In the genomic region with DNA sequence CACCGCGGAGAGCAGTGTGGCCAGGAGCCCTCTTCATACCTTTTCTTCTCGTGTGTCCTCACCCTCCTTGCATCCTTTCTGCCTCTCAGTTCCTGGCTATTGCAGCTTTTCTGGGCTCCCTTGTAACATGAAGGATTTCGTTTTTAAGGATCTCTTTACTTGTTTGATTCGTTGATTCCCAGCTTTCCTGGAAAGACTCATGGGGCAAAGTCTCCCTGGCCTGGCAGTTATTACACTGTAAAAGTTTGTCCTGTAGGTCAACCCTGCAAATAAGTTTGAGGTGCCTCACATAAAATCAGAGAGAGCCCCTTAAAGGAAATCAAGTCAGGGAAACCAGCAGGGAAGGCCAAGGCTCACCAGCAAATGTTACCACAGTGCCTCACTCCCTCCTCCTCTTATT, we compare ENCODE assay signal across 29 cellular contexts.
"Had no signal": no experiment of that assay in that cellular context is flagged by ENCODE, and none has a peak within 500 bp of the region (broad histone marks: within the 10 kb centered on the region; RNA-seq: fewer than 3 reads in every experiment).

No MANE protein-coding gene starts in this region.

- H3K27ac ChIP-seq: adrenal gland, body of pancreas, WERI-Rb-1 had no signal

- H3K4me3 Mint-ChIP-seq: activated B cell treated with CpG ODN at 0.5 μM for 24 hours; activated CD4-positive, alpha-beta memory T cell treated with anti-CD3 and anti-CD28 coated beads for 36 hours; activated naive CD4-positive, alpha-beta T cell treated with anti-CD3 and anti-CD28 coated beads for 36 hours; activated naive CD4-positive, alpha-beta T cell treated with anti-CD3 and anti-CD28 coated beads, Interleukin-2, amount 50 U/mL, for 24 hours; activated naive CD8-positive, alpha-beta T cell treated with anti-CD3 and anti-CD28 coated beads for 36 hours; activated naive CD8-positive, alpha-beta T cell treated with anti-CD3 and anti-CD28 coated beads, Interleukin-2, amount 50 U/mL, for 24 hours; activated T-cell treated with anti-CD3 and anti-CD28 coated beads, Interleukin-2, amount 50 U/mL, for 24 hours; activated T-helper 17 cell treated with anti-CD3 and anti-CD28 coated beads, Interleukin-2, amount 50 U/mL, for 72 hours; endodermal cell; T-helper 17 cell; T-helper 2 cell treated with Interferon-gamma antibody and Interleukin-4, amounts not matched to agents 5 μg/mL and 100 μg/mL, for 36 hours had no signal

- H3K4me1 Mint-ChIP-seq: activated B cell treated with CpG ODN at 0.5 μM for 24 hours; activated naive CD4-positive, alpha-beta T cell treated with anti-CD3 and anti-CD28 coated beads, Interleukin-2, amount 50 U/mL, for 24 hours; activated T-helper 17 cell treated with anti-CD3 and anti-CD28 coated beads, Interleukin-2, amount 50 U/mL, for 72 hours had no signal

- ATAC-seq: activated CD4-positive, CD25-positive, alpha-beta regulatory T cell treated with anti-CD3 and anti-CD28 coated beads, Interleukin-2, amount 50 U/mL, for 24 hours; activated naive CD8-positive, alpha-beta T cell treated with anti-CD3 and anti-CD28 coated beads, Interleukin-2, amount 50 U/mL, for 24 hours; activated T-helper 17 cell treated with anti-CD3 and anti-CD28 coated beads, Interleukin-2, amount 50 U/mL, for 72 hours; body of pancreas; esophagus mucosa; T-helper 17 cell had no signal

- H3K27me3 ChIP-seq: adrenal gland, body of pancreas had no signal

- H3K27ac Mint-ChIP-seq: activated B cell treated with CpG ODN at 0.5 μM for 24 hours; activated CD4-positive, alpha-beta memory T cell treated with anti-CD3 and anti-CD28 coated beads for 36 hours; activated naive CD4-positive, alpha-beta T cell treated with anti-CD3 and anti-CD28 coated beads for 36 hours; activated naive CD4-positive, alpha-beta T cell treated with anti-CD3 and anti-CD28 coated beads, Interleukin-2, amount 50 U/mL, for 24 hours; activated naive CD8-positive, alpha-beta T cell treated with anti-CD3 and anti-CD28 coated beads for 36 hours; activated naive CD8-positive, alpha-beta T cell treated with anti-CD3 and anti-CD28 coated beads, Interleukin-2, amount 50 U/mL, for 24 hours; activated T-cell treated with anti-CD3 and anti-CD28 coated beads, Interleukin-2, amount 50 U/mL, for 24 hours; activated T-helper 17 cell treated with anti-CD3 and anti-CD28 coated beads, Interleukin-2, amount 50 U/mL, for 72 hours; endodermal cell; T-helper 17 cell; T-helper 2 cell treated with Interferon-gamma antibody and Interleukin-4, amounts not matched to agents 5 μg/mL and 100 μg/mL, for 36 hours had no signal

- H3K9me3 ChIP-seq: adrenal gland, body of pancreas had no signal

- H3K36me3 ChIP-seq: adrenal gland, WERI-Rb-1 had no signal

- H3K9me3 Mint-ChIP-seq: activated B cell treated with CpG ODN at 0.5 μM for 24 hours; activated CD4-positive, alpha-beta memory T cell treated with anti-CD3 and anti-CD28 coated beads for 36 hours; activated naive CD4-positive, alpha-beta T cell treated with anti-CD3 and anti-CD28 coated beads for 36 hours; activated naive CD4-positive, alpha-beta T cell treated with anti-CD3 and anti-CD28 coated beads, Interleukin-2, amount 50 U/mL, for 24 hours; activated naive CD8-positive, alpha-beta T cell treated with anti-CD3 and anti-CD28 coated beads for 36 hours; activated naive CD8-positive, alpha-beta T cell treated with anti-CD3 and anti-CD28 coated beads, Interleukin-2, amount 50 U/mL, for 24 hours; activated T-cell treated with anti-CD3 and anti-CD28 coated beads, Interleukin-2, amount 50 U/mL, for 24 hours; activated T-helper 17 cell treated with anti-CD3 and anti-CD28 coated beads, Interleukin-2, amount 50 U/mL, for 72 hours; endodermal cell; T-helper 2 cell treated with Interferon-gamma antibody and Interleukin-4, amounts not matched to agents 5 μg/mL and 100 μg/mL, for 36 hours had no signal

- DNase-seq: activated B cell treated with CpG ODN at 0.5 μM for 24 hours; activated CD4-positive, alpha-beta memory T cell treated with anti-CD3 and anti-CD28 coated beads for 36 hours; activated CD4-positive, alpha-beta T cell treated with anti-CD3 and anti-CD28 coated beads for 48 hours; activated CD8-positive, alpha-beta memory T cell treated with anti-CD3 and anti-CD28 coated beads, Interleukin-2, amount 50 U/mL, for 48 hours; activated effector memory CD4-positive, alpha-beta T cell treated with anti-CD3 and anti-CD28 coated beads, Interleukin-2, amount 50 U/mL, for 16 hours; activated naive CD4-positive, alpha-beta T cell treated with anti-CD3 and anti-CD28 coated beads for 36 hours; activated naive CD8-positive, alpha-beta T cell treated with anti-CD3 and anti-CD28 coated beads for 36 hours; activated naive CD8-positive, alpha-beta T cell treated with anti-CD3 and anti-CD28 coated beads, Interleukin-2, amount 50 U/mL, for 24 hours; activated T-cell treated with anti-CD3 and anti-CD28 coated beads for 4 hours; activated T-cell treated with anti-CD3 and anti-CD28 coated beads, Interleukin-2, amount 50 U/mL, for 24 hours; adrenal gland; amygdala; aorta; body of pancreas; caudate nucleus; effector memory CD4-positive, alpha-beta T cell; endodermal cell; foreskin fibroblast; T-helper 1 cell; T-helper 17 cell; T1000; WERI-Rb-1 had no signal

- H3K36me3 Mint-ChIP-seq: activated naive CD8-positive, alpha-beta T cell treated with anti-CD3 and anti-CD28 coated beads for 36 hours had no signal

- FAIRE-seq: colon, frontal cortex had no signal

- H3K4me3 ChIP-seq: adrenal gland, body of pancreas had no signal

- H3K4me1 ChIP-seq: adrenal gland, body of pancreas had no signal

- H3K27me3 Mint-ChIP-seq: activated B cell treated with CpG ODN at 0.5 μM for 24 hours; activated CD4-positive, alpha-beta memory T cell treated with anti-CD3 and anti-CD28 coated beads for 36 hours; activated naive CD4-positive, alpha-beta T cell treated with anti-CD3 and anti-CD28 coated beads, Interleukin-2, amount 50 U/mL, for 24 hours; activated naive CD8-positive, alpha-beta T cell treated with anti-CD3 and anti-CD28 coated beads, Interleukin-2, amount 50 U/mL, for 24 hours; activated T-cell treated with anti-CD3 and anti-CD28 coated beads, Interleukin-2, amount 50 U/mL, for 24 hours; activated T-helper 17 cell treated with anti-CD3 and anti-CD28 coated beads, Interleukin-2, amount 50 U/mL, for 72 hours; T-helper 17 cell had no signal
